ENCODE assay signal across 2 cellular contexts in the genomic region with DNA sequence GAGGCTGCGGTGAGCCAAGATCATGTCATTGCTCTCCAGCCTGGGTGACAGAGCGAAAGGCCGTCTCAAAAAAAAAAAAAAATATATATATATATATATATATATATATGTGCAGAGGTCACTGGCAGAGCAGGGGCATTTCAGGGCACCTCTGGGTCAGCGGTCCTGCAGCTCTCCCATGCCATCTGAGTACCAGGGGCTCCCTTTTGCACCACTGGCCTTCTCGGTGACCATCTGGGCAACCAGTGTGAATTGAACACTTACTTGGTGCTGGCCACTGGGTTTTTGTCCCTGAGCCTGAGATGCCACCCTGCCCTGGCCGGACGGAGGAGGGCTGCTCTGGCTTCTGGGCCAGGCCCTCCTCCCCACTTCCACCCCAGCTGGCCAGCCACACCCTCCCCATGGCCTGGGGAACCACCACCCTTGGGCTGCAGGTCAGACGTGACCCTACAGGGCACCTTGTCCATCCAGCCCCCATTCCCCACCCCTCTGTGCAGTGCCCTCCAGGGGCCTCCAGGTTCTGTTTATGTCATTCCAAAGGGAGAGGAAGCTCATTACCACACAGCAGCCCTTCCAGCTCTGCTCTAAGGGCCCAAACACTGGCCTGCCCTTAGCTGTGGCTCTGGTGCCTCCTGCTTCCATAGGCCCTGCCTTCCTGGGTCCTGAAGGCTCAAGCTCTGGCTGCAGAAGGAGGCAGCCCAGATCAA.
TF ChIP-seq lines count a peak whose summit lies in the region.

No MANE protein-coding gene starts in this region.

TF ChIP-seq in SK-N-SH treated with all-trans-retinoic acid at 6 μM for 48 hours, 23 proteins besides CTCF, POLR2A, EP300 and RAD21 (continued from another document):
- TF ChIP-seq, protein P1, sequence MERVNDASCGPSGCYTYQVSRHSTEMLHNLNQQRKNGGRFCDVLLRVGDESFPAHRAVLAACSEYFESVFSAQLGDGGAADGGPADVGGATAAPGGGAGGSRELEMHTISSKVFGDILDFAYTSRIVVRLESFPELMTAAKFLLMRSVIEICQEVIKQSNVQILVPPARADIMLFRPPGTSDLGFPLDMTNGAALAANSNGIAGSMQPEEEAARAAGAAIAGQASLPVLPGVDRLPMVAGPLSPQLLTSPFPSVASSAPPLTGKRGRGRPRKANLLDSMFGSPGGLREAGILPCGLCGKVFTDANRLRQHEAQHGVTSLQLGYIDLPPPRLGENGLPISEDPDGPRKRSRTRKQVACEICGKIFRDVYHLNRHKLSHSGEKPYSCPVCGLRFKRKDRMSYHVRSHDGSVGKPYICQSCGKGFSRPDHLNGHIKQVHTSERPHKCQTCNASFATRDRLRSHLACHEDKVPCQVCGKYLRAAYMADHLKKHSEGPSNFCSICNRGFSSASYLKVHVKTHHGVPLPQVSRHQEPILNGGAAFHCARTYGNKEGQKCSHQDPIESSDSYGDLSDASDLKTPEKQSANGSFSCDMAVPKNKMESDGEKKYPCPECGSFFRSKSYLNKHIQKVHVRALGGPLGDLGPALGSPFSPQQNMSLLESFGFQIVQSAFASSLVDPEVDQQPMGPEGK (CRISPR knock-in tag; IDR thresholded peaks at IDR 0.05; ENCODE audit: borderline replicate concordance): no peak
- TF ChIP-seq CSDC2 (CRISPR knock-in tag; IDR thresholded peaks at IDR 0.05): no peak

TF ChIP-seq in neural cell, 6 proteins besides CTCF, POLR2A, EP300 and RAD21 (continued from another document):
- TF ChIP-seq, protein P2, sequence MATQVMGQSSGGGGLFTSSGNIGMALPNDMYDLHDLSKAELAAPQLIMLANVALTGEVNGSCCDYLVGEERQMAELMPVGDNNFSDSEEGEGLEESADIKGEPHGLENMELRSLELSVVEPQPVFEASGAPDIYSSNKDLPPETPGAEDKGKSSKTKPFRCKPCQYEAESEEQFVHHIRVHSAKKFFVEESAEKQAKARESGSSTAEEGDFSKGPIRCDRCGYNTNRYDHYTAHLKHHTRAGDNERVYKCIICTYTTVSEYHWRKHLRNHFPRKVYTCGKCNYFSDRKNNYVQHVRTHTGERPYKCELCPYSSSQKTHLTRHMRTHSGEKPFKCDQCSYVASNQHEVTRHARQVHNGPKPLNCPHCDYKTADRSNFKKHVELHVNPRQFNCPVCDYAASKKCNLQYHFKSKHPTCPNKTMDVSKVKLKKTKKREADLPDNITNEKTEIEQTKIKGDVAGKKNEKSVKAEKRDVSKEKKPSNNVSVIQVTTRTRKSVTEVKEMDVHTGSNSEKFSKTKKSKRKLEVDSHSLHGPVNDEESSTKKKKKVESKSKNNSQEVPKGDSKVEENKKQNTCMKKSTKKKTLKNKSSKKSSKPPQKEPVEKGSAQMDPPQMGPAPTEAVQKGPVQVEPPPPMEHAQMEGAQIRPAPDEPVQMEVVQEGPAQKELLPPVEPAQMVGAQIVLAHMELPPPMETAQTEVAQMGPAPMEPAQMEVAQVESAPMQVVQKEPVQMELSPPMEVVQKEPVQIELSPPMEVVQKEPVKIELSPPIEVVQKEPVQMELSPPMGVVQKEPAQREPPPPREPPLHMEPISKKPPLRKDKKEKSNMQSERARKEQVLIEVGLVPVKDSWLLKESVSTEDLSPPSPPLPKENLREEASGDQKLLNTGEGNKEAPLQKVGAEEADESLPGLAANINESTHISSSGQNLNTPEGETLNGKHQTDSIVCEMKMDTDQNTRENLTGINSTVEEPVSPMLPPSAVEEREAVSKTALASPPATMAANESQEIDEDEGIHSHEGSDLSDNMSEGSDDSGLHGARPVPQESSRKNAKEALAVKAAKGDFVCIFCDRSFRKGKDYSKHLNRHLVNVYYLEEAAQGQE (IDR thresholded peaks at IDR 0.05; ENCODE audit: borderline replicate concordance): no peak
- TF ChIP-seq SMC3 (conservative IDR thresholded peaks at IDR 0.05; ENCODE audit: poor library complexity) (no peak), EZH2 (IDR thresholded peaks at IDR 0.05; ENCODE audit: borderline replicate concordance, insufficient read depth, low read length, poor library complexity, severe bottlenecking) (no peak)
